ENCODE assay signal across 2 cellular contexts in the genomic region with DNA sequence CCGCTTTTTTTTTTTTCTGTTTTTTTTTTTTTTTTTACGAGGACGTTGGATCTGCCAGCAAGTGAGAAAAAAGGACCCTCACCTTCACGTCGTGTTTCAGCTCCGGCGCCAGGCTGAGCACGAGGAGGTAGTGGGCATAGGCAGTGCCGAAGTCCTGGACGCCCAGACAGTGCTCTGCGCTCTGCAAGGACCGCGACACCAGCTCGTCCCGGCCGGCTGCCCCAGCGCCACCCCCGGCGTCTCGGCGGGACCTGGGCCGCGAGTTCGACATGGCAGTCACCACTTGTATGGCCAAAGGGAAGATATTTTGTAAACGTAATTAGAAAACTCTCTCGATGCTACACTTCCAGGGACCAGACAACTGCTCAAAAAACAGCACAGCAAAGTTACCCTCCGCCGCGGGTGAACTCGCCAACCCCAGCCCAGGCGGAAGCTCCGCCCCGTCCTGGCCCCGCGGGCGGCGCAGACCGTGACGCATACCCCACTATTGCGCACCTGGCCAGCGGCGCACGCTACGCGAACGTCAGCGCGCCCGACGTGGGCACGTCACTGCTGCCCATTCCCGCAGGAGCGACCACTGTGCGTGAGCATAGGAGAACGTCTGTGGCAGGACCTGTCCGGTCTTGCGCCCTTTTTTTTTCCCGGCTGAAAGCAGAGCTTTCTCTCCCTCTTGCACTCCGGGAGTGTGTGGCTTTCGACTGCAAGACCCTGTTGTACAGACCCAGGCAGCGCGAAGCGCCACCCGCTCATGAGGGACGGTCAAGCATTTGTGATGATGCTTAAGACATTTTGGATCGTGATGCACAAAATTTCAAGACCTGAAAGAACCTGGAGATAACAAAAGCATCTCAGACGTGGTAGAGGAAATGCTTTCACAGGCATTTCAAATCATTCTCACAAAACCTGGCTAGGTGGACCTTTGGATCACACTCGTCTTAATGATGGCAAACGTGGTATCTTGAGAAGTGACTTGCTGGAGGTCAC.
A peak's percentile ranks its signal among the peaks of the same experiment; 100 is the strongest.
TF ChIP-seq lines count a peak whose summit lies in the region.

TSS of gene PRMT9 (minus strand) at position 447 of the 984 bp plus-strand sequence. CDS start at position 271, 176 bp downstream.

TF ChIP-seq in HEK293, 187 proteins besides CTCF, POLR2A, EP300 and RAD21 (continued from another document and continues in another):
- TF ChIP-seq PRDM4 (tag by site-specific recombination; IDR thresholded peaks at IDR 0.05), result no peak
- no peak for TF ChIP-seq ZNF530 (tag by site-specific recombination; IDR thresholded peaks at IDR 0.05; ENCODE audit: low read depth)
- TF ChIP-seq ZNF654 (tag by site-specific recombination; IDR thresholded peaks at IDR 0.05; ENCODE audit: low read depth), result no peak
- TF ChIP-seq ZNF560 (tag by site-specific recombination; IDR thresholded peaks at IDR 0.05; ENCODE audit: borderline replicate concordance), result no peak
- no peak; the same call in 1 of the 2 replicates for TF ChIP-seq FEZF1 (tag by site-specific recombination; IDR thresholded peaks at IDR 0.05)
- TF ChIP-seq ZNF768 (tag by site-specific recombination; IDR thresholded peaks at IDR 0.05), result peak; percentile 86
- TF ChIP-seq ZNF16 (tag by site-specific recombination; IDR thresholded peaks at IDR 0.05; ENCODE audit: low read depth), result no peak
- TF ChIP-seq ZNF629 (tag by site-specific recombination; IDR thresholded peaks at IDR 0.05), result peak; percentile 97
- TF ChIP-seq, protein P1, sequence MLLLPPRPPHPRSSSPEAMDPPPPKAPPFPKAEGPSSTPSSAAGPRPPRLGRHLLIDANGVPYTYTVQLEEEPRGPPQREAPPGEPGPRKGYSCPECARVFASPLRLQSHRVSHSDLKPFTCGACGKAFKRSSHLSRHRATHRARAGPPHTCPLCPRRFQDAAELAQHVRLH (tag by site-specific recombination; IDR thresholded peaks at IDR 0.05), result peak; percentile 52; the same call in 1 of the 2 replicates
- no peak for TF ChIP-seq ZNF133 (tag by site-specific recombination; IDR thresholded peaks at IDR 0.05)
- TF ChIP-seq ZNF707 (tag by site-specific recombination; IDR thresholded peaks at IDR 0.05), result no peak
- no peak for TF ChIP-seq RBAK (tag by site-specific recombination; IDR thresholded peaks at IDR 0.05)
- no peak for TF ChIP-seq ZNF670 (tag by site-specific recombination; IDR thresholded peaks at IDR 0.05; ENCODE audit: low read depth)
- no peak for TF ChIP-seq ZNF202 (tag by site-specific recombination; IDR thresholded peaks at IDR 0.05; ENCODE audit: borderline replicate concordance)
- no peak for TF ChIP-seq ZNF561 (tag by site-specific recombination; IDR thresholded peaks at IDR 0.05; ENCODE audit: borderline replicate concordance)
- no peak for TF ChIP-seq ZNF132 (tag by site-specific recombination; IDR thresholded peaks at IDR 0.05; ENCODE audit: borderline replicate concordance)
- TF ChIP-seq ZFP3 (tag by site-specific recombination; IDR thresholded peaks at IDR 0.05; ENCODE audit: low read depth), result no peak
- TF ChIP-seq ZNF426 (tag by site-specific recombination; IDR thresholded peaks at IDR 0.05), result no peak
- peak; percentile 56 for TF ChIP-seq SP2 (tag by site-specific recombination; IDR thresholded peaks at IDR 0.05)
- no peak for TF ChIP-seq ZNF529 (tag by site-specific recombination; IDR thresholded peaks at IDR 0.05; ENCODE audit: insufficient replicate concordance)
- TF ChIP-seq ZBTB10 (tag by site-specific recombination; IDR thresholded peaks at IDR 0.05), result no peak
- TF ChIP-seq ZNF10 (tag by site-specific recombination; IDR thresholded peaks at IDR 0.05), result no peak
- TF ChIP-seq, protein P2, sequence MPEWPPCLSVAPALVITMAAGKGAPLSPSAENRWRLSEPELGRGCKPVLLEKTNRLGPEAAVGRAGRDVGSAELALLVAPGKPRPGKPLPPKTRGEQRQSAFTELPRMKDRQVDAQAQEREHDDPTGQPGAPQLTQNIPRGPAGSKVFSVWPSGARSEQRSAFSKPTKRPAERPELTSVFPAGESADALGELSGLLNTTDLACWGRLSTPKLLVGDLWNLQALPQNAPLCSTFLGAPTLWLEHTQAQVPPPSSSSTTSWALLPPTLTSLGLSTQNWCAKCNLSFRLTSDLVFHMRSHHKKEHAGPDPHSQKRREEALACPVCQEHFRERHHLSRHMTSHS (tag by site-specific recombination; IDR thresholded peaks at IDR 0.05), result no peak
- no peak for TF ChIP-seq ZFP41 (tag by site-specific recombination; IDR thresholded peaks at IDR 0.05; ENCODE audit: borderline replicate concordance)

TF ChIP-seq in SK-N-SH, 30 proteins besides CTCF, POLR2A, EP300 and RAD21 (continued from another document):
- TF ChIP-seq YY1 (IDR thresholded peaks at IDR 0.05; ENCODE audit: low read depth) (no peak; the same call in 1 of the 2 replicates), FOXJ3 (CRISPR knock-in tag; IDR thresholded peaks at IDR 0.05) (no peak; the same call in 1 of the 2 replicates), NRF1 (IDR thresholded peaks at IDR 0.05; ENCODE audit: low read depth, low read length) (peak; percentile 80), FOSL2 (IDR thresholded peaks at IDR 0.05; ENCODE audit: borderline replicate concordance, low read depth) (peak; percentile 28; the same call in 1 of the 2 replicates), CHD2 (IDR thresholded peaks at IDR 0.05; ENCODE audit: low read length, partially characterized antibody) (peak; percentile 88), FOXM1 (IDR thresholded peaks at IDR 0.05; ENCODE audit: low read depth) (no peak), USF2 (IDR thresholded peaks at IDR 0.05; ENCODE audit: borderline replicate concordance, low read depth, low read length) (no peak), SIN3A (IDR thresholded peaks at IDR 0.05; ENCODE audit: borderline replicate concordance, low read depth, low read length) (no peak), RCOR1 (IDR thresholded peaks at IDR 0.05; ENCODE audit: low read length) (peak; percentile 17; the same call in 1 of the 2 replicates), RXRA (IDR thresholded peaks at IDR 0.05; ENCODE audit: borderline replicate concordance, low read depth) (no peak), POLR2AphosphoS5 (IDR thresholded peaks at IDR 0.05; ENCODE audit: low read depth, low read length) (peak; percentile 99), ELF1 (IDR thresholded peaks at IDR 0.05) (0 out of 2 replicates have a peak, but pooled peaks have one; percentile 18), SMC3 (IDR thresholded peaks at IDR 0.05; ENCODE audit: low read depth, low read length) (no peak), GABPA (IDR thresholded peaks at IDR 0.05; ENCODE audit: low read depth) (peak; percentile 41; the same call in 1 of the 2 replicates), MEF2A (IDR thresholded peaks at IDR 0.05; ENCODE audit: borderline replicate concordance, low read depth) (no peak), MAX (IDR thresholded peaks at IDR 0.05; ENCODE audit: low read depth) (peak; percentile 20; the same call in 1 of the 2 replicates), ZBTB33 (IDR thresholded peaks at IDR 0.05; ENCODE audit: borderline replicate concordance, low read depth) (no peak)
- TF ChIP-seq, protein P3, sequence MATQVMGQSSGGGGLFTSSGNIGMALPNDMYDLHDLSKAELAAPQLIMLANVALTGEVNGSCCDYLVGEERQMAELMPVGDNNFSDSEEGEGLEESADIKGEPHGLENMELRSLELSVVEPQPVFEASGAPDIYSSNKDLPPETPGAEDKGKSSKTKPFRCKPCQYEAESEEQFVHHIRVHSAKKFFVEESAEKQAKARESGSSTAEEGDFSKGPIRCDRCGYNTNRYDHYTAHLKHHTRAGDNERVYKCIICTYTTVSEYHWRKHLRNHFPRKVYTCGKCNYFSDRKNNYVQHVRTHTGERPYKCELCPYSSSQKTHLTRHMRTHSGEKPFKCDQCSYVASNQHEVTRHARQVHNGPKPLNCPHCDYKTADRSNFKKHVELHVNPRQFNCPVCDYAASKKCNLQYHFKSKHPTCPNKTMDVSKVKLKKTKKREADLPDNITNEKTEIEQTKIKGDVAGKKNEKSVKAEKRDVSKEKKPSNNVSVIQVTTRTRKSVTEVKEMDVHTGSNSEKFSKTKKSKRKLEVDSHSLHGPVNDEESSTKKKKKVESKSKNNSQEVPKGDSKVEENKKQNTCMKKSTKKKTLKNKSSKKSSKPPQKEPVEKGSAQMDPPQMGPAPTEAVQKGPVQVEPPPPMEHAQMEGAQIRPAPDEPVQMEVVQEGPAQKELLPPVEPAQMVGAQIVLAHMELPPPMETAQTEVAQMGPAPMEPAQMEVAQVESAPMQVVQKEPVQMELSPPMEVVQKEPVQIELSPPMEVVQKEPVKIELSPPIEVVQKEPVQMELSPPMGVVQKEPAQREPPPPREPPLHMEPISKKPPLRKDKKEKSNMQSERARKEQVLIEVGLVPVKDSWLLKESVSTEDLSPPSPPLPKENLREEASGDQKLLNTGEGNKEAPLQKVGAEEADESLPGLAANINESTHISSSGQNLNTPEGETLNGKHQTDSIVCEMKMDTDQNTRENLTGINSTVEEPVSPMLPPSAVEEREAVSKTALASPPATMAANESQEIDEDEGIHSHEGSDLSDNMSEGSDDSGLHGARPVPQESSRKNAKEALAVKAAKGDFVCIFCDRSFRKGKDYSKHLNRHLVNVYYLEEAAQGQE (IDR thresholded peaks at IDR 0.05; ENCODE audit: low read depth, low read length), result peak; percentile 46; the same call in 1 of the 2 replicates
- TF ChIP-seq, protein P4, sequence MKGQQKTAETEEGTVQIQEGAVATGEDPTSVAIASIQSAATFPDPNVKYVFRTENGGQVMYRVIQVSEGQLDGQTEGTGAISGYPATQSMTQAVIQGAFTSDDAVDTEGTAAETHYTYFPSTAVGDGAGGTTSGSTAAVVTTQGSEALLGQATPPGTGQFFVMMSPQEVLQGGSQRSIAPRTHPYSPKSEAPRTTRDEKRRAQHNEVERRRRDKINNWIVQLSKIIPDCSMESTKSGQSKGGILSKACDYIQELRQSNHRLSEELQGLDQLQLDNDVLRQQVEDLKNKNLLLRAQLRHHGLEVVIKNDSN (IDR thresholded peaks at IDR 0.05; ENCODE audit: borderline replicate concordance, low read depth), result peak; percentile 37; the same call in 1 of the 2 replicates
- TF ChIP-seq, protein P5, sequence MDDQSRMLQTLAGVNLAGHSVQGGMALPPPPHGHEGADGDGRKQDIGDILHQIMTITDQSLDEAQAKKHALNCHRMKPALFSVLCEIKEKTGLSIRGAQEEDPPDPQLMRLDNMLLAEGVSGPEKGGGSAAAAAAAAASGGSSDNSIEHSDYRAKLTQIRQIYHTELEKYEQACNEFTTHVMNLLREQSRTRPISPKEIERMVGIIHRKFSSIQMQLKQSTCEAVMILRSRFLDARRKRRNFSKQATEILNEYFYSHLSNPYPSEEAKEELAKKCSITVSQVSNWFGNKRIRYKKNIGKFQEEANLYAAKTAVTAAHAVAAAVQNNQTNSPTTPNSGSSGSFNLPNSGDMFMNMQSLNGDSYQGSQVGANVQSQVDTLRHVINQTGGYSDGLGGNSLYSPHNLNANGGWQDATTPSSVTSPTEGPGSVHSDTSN (IDR thresholded peaks at IDR 0.05), result no peak
